Comparison of ENCODE assay signal across 10 cellular contexts in genomic region chr10:100014129-100014762, GRCh38. TPM values are rescaled to one million over a fixed set of nuclear protein-coding genes. Genes with fewer than 3 reads are reported as not detected.
DNase-seq lines count a peak whose midpoint lies in the region; ATAC-seq and TF ChIP-seq lines count a peak whose summit lies in the region.
"Had no signal": no experiment of that assay in that cellular context is flagged by ENCODE, and none has a peak within 500 bp of the region (broad histone marks: within the 10 kb centered on the region; RNA-seq: fewer than 3 reads in every experiment).

No MANE protein-coding gene starts in this region.

- intact Hi-C loops in left cardiac atrium (cut with DNase I), result no loop called here

- no peaks in the 10 kb centered on the region for H3K36me3 Mint-ChIP-seq in activated T-helper 17 cell treated with anti-CD3 and anti-CD28 coated beads, Interleukin-2, amount 50 U/mL, for 72 hours (ENCODE audit: low read depth)

- peaks cover 1% of the 10 kb centered on the region for H3K79me2 ChIP-seq in OCI-LY1 (ENCODE audit: insufficient read depth, low read length)

- H4K20me1 ChIP-seq in OCI-LY1 (ENCODE audit: insufficient read depth, low read length), result no peaks in the 10 kb centered on the region

- no peaks in the 10 kb centered on the region for H3K27me3 ChIP-seq in OCI-LY1 (ENCODE audit: insufficient read depth, low read length)

- H3K4me1 Mint-ChIP-seq in activated T-helper 17 cell treated with anti-CD3 and anti-CD28 coated beads, Interleukin-2, amount 50 U/mL, for 72 hours, result peaks cover 15% of the 10 kb centered on the region

- H3K4me3 ChIP-seq in OCI-LY1 (ENCODE audit: low read depth, low read length, poor library complexity, severe bottlenecking), result peak overlapping the region; percentile 12
- H3K4me3 ChIP-seq: K562 had no signal

- H3K27ac Mint-ChIP-seq in activated T-helper 17 cell treated with anti-CD3 and anti-CD28 coated beads, Interleukin-2, amount 50 U/mL, for 72 hours, result no peak overlapping the region

- H3K4me1 ChIP-seq in OCI-LY1 (ENCODE audit: insufficient read depth, low read length, severe bottlenecking), result peaks cover 48% of the 10 kb centered on the region

- DNase-seq in left cardiac atrium (no peak), anterior cingulate cortex (lab: John Stamatoyannopoulos, UW) (no peak), DMS153 treated with DMSO at 0.1 percent for 48 hours (lab: John Stamatoyannopoulos, UW; ENCODE audit: unreplicated experiment) (no peak)
- DNase-seq: T-helper 2 cell had no signal

- no peak overlapping the region for H2AFZ ChIP-seq in OCI-LY1 (ENCODE audit: low read length)

- ATAC-seq in GM18502 (IDR thresholded peaks at IDR 0.05; ENCODE audit: poor library complexity, unreplicated experiment) (peak; percentile 71), GM21447 (IDR thresholded peaks at IDR 0.05; ENCODE audit: unreplicated experiment) (peak; percentile 71), HG03196 (IDR thresholded peaks at IDR 0.05; ENCODE audit: unreplicated experiment) (peak; percentile 67), left cardiac atrium (no peak)
- no peak for ATAC-seq in activated T-helper 17 cell treated with anti-CD3 and anti-CD28 coated beads, Interleukin-2, amount 50 U/mL, for 72 hours (replicated peaks)
- ATAC-seq: K562 had no signal

- H3K9me2 ChIP-seq in OCI-LY1 (ENCODE audit: low read depth, low read length), result no peaks in the 10 kb centered on the region

- H3K27me3 Mint-ChIP-seq in activated T-helper 17 cell treated with anti-CD3 and anti-CD28 coated beads, Interleukin-2, amount 50 U/mL, for 72 hours, result peaks cover 3% of the 10 kb centered on the region

- peak overlapping the region; percentile 46; the same call in 1 of the 2 replicates for H3K9ac ChIP-seq in OCI-LY1 (ENCODE audit: low read length)

- peak overlapping the region; percentile 50 for H3K4me2 ChIP-seq in OCI-LY1 (ENCODE audit: low read length)

- no peak overlapping the region for H3K4me3 Mint-ChIP-seq in activated T-helper 17 cell treated with anti-CD3 and anti-CD28 coated beads, Interleukin-2, amount 50 U/mL, for 72 hours

- peak overlapping the region; percentile 97 for H3K27ac ChIP-seq in OCI-LY1 (ENCODE audit: low read depth, low read length, poor library complexity, severe bottlenecking)

- no peaks in the 10 kb centered on the region for H3K9me3 ChIP-seq in OCI-LY1 (ENCODE audit: low read length)

- H3K9me3 Mint-ChIP-seq in activated T-helper 17 cell treated with anti-CD3 and anti-CD28 coated beads, Interleukin-2, amount 50 U/mL, for 72 hours, result no peaks in the 10 kb centered on the region

- H3K36me3 ChIP-seq in OCI-LY1 (ENCODE audit: insufficient read depth, low read length), result no peaks in the 10 kb centered on the region

- TF ChIP-seq CTCF in OCI-LY1 (IDR thresholded peaks at IDR 0.05; ENCODE audit: low read length), result no peak

- H3F3A ChIP-seq in OCI-LY1 (ENCODE audit: insufficient read depth, low read length), result no peaks in the 10 kb centered on the region

RNA-seq across cellular contexts. Expression of gene DNMBP, which starts 4.5 kb away (rescaled TPM):
- total RNA-seq in activated T-helper 17 cell treated with anti-CD3 and anti-CD28 coated beads, Interleukin-2, amount 50 U/mL, for 72 hours, result 1 to 10 TPM; 3.0 TPM
- 1 to 10 TPM; 6.7 to 7.9 TPM for total RNA-seq in left cardiac atrium

Comparison
In these comparisons a context has a peak if more than half of its experiments do, and no peak if none do; other contexts are left out.
1. ATAC-seq: peak in GM18502 (single experiment), GM21447 (single experiment) and HG03196 (single experiment); none in activated T-helper 17 cell treated with anti-CD3 and anti-CD28 coated beads, Interleukin-2, amount 50 U/mL, for 72 hours (single experiment) and left cardiac atrium (0 of 2).